ENCODE assay signal across 11 cellular contexts in the genomic region with DNA sequence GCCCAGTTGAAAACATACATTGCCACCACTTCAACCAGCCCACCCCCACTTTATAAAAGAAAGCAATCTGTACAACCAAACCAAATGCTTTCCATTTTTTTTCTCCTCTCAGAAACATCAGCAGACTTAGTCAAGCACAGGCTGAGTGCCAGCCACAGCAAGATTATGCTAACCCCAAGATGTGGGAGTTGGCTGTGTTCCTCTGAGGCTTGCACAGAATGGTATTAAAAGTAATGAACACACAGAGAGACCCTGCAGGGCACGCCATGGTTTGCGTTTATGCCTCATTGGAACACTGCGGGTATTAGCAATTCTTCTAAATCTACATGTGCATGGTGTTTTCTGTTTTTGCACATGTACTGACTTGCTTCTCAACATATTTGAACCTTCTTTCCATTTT.
DNase-seq lines count a peak whose midpoint lies in the region; ATAC-seq, FAIRE-seq and TF ChIP-seq lines count a peak whose summit lies in the region.
"Had no signal": no experiment of that assay in that cellular context is flagged by ENCODE, and none has a peak within 500 bp of the region (broad histone marks: within the 10 kb centered on the region; RNA-seq: fewer than 3 reads in every experiment).

No MANE protein-coding gene starts in this region.

- H3K4me3 ChIP-seq in adrenal gland (no peak overlapping the region), sigmoid colon (no peak overlapping the region)
- H3K4me3 ChIP-seq: esophagus squamous epithelium had no signal

- FAIRE-seq in RCC 7860 (lab: Jason Lieb, UNC) = no peak

- TF ChIP-seq POLR2A in adrenal gland (IDR thresholded peaks at IDR 0.05) (no peak), sigmoid colon (IDR thresholded peaks at IDR 0.05) (no peak)

- 76 to 83% (median 79%) methylated on average over 3 of the region's 3 CpGs for WGBS in adrenal gland, 4 donors
- WGBS in sigmoid colon, 2 donors = 74 to 91% methylated on average over 3 of the region's 3 CpGs

- intact Hi-C loops in adrenal gland (cut with DNase I) = no loop called here
- intact Hi-C loops in sigmoid colon (cut with DNase I) = no loop called here

- ATAC-seq in HG03025 (IDR thresholded peaks at IDR 0.05; ENCODE audit: low FRiP score, unreplicated experiment) = no peak

- H3K36me3 ChIP-seq in adrenal gland (replicated peaks in 1 of 2) = no peaks in the 10 kb centered on the region
- no peaks in the 10 kb centered on the region for H3K36me3 ChIP-seq in sigmoid colon
- H3K36me3 ChIP-seq: esophagus squamous epithelium had no signal

- H3K27me3 ChIP-seq in adrenal gland = no peaks in the 10 kb centered on the region
- H3K27me3 ChIP-seq in sigmoid colon = no peaks in the 10 kb centered on the region
- H3K27me3 ChIP-seq: esophagus squamous epithelium had no signal

- H3K9me3 ChIP-seq in adrenal gland (replicated peaks in 1 of 3) (no peaks in the 10 kb centered on the region), sigmoid colon (no peaks in the 10 kb centered on the region)
- H3K9me3 ChIP-seq: esophagus squamous epithelium had no signal

- no peak overlapping the region for H3K27ac ChIP-seq in adrenal gland
- peak overlapping the region in 3 of 4 donors; percentile 44 to 62 (median 49) for H3K27ac ChIP-seq in sigmoid colon

- H3K4me1 ChIP-seq in adrenal gland (replicated peaks in 1 of 2) = peaks cover 0 to 6% of the 10 kb centered on the region in 2 donors
- peaks cover 0 to 33% (median 25%) of the 10 kb centered on the region in 4 donors for H3K4me1 ChIP-seq in sigmoid colon

- no peak for TF ChIP-seq CTCF in adrenal gland (IDR thresholded peaks at IDR 0.05)
- TF ChIP-seq CTCF in sigmoid colon (IDR thresholded peaks at IDR 0.05) = no peak

- no peak for TF ChIP-seq EP300 in sigmoid colon (IDR thresholded peaks at IDR 0.05)

- peak; percentile 40 for DNase-seq in D341Med (ENCODE audit: low spot score)
- peak in 4 of 7 donors; percentile 12 to 30 (median 26) for DNase-seq in adrenal gland
- DNase-seq in glomerular visceral epithelial cell (ENCODE audit: extremely low spot score) = peak; percentile 37
- DNase-seq in sigmoid colon = no peak
- DNase-seq in RCC 7860 (ENCODE audit: low spot score) = no peak
- no peak for DNase-seq in NCI-H2227 treated with DMSO at 0.1 percent for 48 hours (lab: John Stamatoyannopoulos, UW)
- no peak for DNase-seq in activated naive CD4-positive, alpha-beta T cell (lab: John Stamatoyannopoulos, UW)
- DNase-seq: activated effector memory CD4-positive, alpha-beta T cell treated with anti-CD3 and anti-CD28 coated beads, Interleukin-2, amount 50 U/mL, for 16 hours; esophagus squamous epithelium; T-helper 9 cell had no signal

Comparison
In these comparisons a context has a peak if more than half of its experiments do, and no peak if none do; other contexts are left out.
1. DNase-seq: peak in D341Med (single experiment), adrenal gland (4 of 7) and glomerular visceral epithelial cell (single experiment); none in sigmoid colon (single experiment), RCC 7860 (single experiment), NCI-H2227 treated with DMSO at 0.1 percent for 48 hours (single experiment) and activated naive CD4-positive, alpha-beta T cell (0 of 4).
2. H3K27ac ChIP-seq: peak in sigmoid colon (3 of 4); none in adrenal gland (0 of 5).